Comparison of ENCODE assay signal across 13 cellular contexts in the genomic region with DNA sequence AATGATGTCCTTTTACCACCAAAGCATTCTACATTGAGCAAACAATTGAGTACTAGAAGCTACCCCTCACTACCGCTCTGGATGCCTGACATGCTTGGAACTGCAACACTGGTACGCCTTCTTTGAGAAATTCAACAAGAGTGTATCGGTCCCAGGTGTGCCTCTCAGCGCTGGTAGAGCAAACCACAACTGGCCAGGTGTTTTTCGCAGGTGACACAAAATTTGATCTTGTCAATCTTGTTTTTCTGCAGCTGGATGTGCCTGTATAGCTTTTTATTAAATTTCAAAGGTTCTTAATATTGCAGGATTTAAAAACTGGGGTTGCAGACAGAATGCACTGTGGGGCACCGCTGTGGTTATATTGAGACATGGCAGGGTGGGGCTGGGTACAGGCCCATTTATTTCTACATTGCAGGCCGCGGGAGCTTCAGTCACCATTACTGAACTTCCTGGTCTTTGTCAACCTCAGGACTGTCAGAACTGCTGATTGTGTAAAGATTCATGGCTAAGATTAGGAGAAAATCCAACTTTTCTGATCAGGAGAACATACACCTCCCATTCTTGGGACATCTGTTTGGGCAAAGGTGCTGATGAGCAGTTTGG. TPM values are rescaled to one million over a fixed set of nuclear protein-coding genes. Genes with fewer than 3 reads are reported as not detected.
DNase-seq lines count a peak whose midpoint lies in the region; ATAC-seq, FAIRE-seq and TF ChIP-seq lines count a peak whose summit lies in the region.
"Had no signal": no experiment of that assay in that cellular context is flagged by ENCODE, and none has a peak within 500 bp of the region (broad histone marks: within the 10 kb centered on the region; RNA-seq: fewer than 3 reads in every experiment).

No MANE protein-coding gene starts in this region.

- ATAC-seq in activated T-cell treated with anti-CD3 and anti-CD28 coated beads, Interleukin-2, amount 50 U/mL, for 72 hours (replicated peaks in 1 of 2), result no peak
- peak; percentile 13 for ATAC-seq in effector memory CD8-positive, alpha-beta T cell (replicated peaks)
- ATAC-seq in stimulated activated naive CD8-positive, alpha-beta T cell treated with anti-CD3 and anti-CD28 coated beads, Interleukin-15, amount 100 ng/mL, for 72 hours, result no peak

- no peak for FAIRE-seq in urothelium cell line (lab: Jason Lieb, UNC)
- FAIRE-seq: TTC549 had no signal

- no peaks in the 10 kb centered on the region for H3K27me3 Mint-ChIP-seq in activated T-cell treated with anti-CD3 and anti-CD28 coated beads, Interleukin-2, amount 50 U/mL, for 72 hours (ENCODE audit: low read depth)
- no peaks in the 10 kb centered on the region for H3K27me3 Mint-ChIP-seq in effector memory CD8-positive, alpha-beta T cell
- no peaks in the 10 kb centered on the region for H3K27me3 Mint-ChIP-seq in stimulated activated naive CD8-positive, alpha-beta T cell treated with anti-CD3 and anti-CD28 coated beads, Interleukin-15, amount 100 ng/mL, for 72 hours

- in situ Hi-C loops in GM13976 (cut with MboI; ENCODE audit: low sequenced_read_pairs, unreplicated experiment), result no loop called here

- peak overlapping the region; percentile 77 to 79 for H3K4me3 Mint-ChIP-seq in activated T-cell treated with anti-CD3 and anti-CD28 coated beads, Interleukin-2, amount 50 U/mL, for 72 hours
- H3K4me3 Mint-ChIP-seq in effector memory CD8-positive, alpha-beta T cell, result peak overlapping the region; percentile 57 to 68
- peak overlapping the region; percentile 59 to 79 for H3K4me3 Mint-ChIP-seq in stimulated activated naive CD8-positive, alpha-beta T cell treated with anti-CD3 and anti-CD28 coated beads, Interleukin-15, amount 100 ng/mL, for 72 hours

- H3K36me3 Mint-ChIP-seq in activated T-cell treated with anti-CD3 and anti-CD28 coated beads, Interleukin-2, amount 50 U/mL, for 72 hours (ENCODE audit: insufficient read depth in 2 of 2), result no peaks in the 10 kb centered on the region
- peaks cover 4% of the 10 kb centered on the region for H3K36me3 Mint-ChIP-seq in effector memory CD8-positive, alpha-beta T cell (ENCODE audit: insufficient read depth)

- peaks cover 0 to 24% (median 0%) of the 10 kb centered on the region in 4 donors for H3K4me1 ChIP-seq in Peyer's patch
- H3K4me1 ChIP-seq: esophagus muscularis mucosa, thyroid gland had no signal

- TF ChIP-seq POLR2A in Peyer's patch (IDR thresholded peaks at IDR 0.05), result no peak

- no peak overlapping the region for H3K27ac Mint-ChIP-seq in activated T-cell treated with anti-CD3 and anti-CD28 coated beads, Interleukin-2, amount 50 U/mL, for 72 hours
- peak overlapping the region; percentile 80 to 96 for H3K27ac Mint-ChIP-seq in effector memory CD8-positive, alpha-beta T cell
- peak overlapping the region; percentile 3 to 17 for H3K27ac Mint-ChIP-seq in stimulated activated naive CD8-positive, alpha-beta T cell treated with anti-CD3 and anti-CD28 coated beads, Interleukin-15, amount 100 ng/mL, for 72 hours

- H3K9me3 Mint-ChIP-seq in activated T-cell treated with anti-CD3 and anti-CD28 coated beads, Interleukin-2, amount 50 U/mL, for 72 hours, result no peaks in the 10 kb centered on the region
- H3K9me3 Mint-ChIP-seq in effector memory CD8-positive, alpha-beta T cell, result no peaks in the 10 kb centered on the region
- no peaks in the 10 kb centered on the region for H3K9me3 Mint-ChIP-seq in stimulated activated naive CD8-positive, alpha-beta T cell treated with anti-CD3 and anti-CD28 coated beads, Interleukin-15, amount 100 ng/mL, for 72 hours

- H3K4me3 ChIP-seq in Peyer's patch, result no peak overlapping the region
- H3K4me3 ChIP-seq: cardiac muscle cell, esophagus muscularis mucosa, thyroid gland had no signal

- no peak for DNase-seq in activated T-cell treated with anti-CD3 and anti-CD28 coated beads, Interleukin-2, amount 50 U/mL, for 72 hours
- DNase-seq in activated T-cell treated with anti-CD3 and anti-CD28 coated beads, Interleukin-2, amount 50 U/mL, for 48 hours, result no peak
- DNase-seq in Peyer's patch (peak in 1 of 3 donors; percentile 41), urothelium cell line (ENCODE audit: low spot score) (no peak), C1 segment of cervical spinal cord (lab: John Stamatoyannopoulos, UW) (no peak), GM13976 (ENCODE audit: low spot score) (no peak)
- DNase-seq in effector memory CD8-positive, alpha-beta T cell, result no peak
- DNase-seq in stimulated activated naive CD8-positive, alpha-beta T cell treated with anti-CD3 and anti-CD28 coated beads, Interleukin-15, amount 100 ng/mL, for 72 hours, result no peak
- DNase-seq: KBM-7, thyroid gland had no signal

- TF ChIP-seq CTCF in Peyer's patch (IDR thresholded peaks at IDR 0.05) (no peak), GM13976 (IDR thresholded peaks at IDR 0.05; ENCODE audit: borderline replicate concordance, control extremely low read depth, extremely low read depth, insufficient read depth, missing control alignments) (no peak)

- H3K27ac ChIP-seq in Peyer's patch, result peak overlapping the region in 3 of 4 donors; percentile 46 to 74 (median 54)
- H3K27ac ChIP-seq: cardiac muscle cell, esophagus muscularis mucosa, thyroid gland had no signal

- no peaks in the 10 kb centered on the region for H3K36me3 ChIP-seq in Peyer's patch
- H3K36me3 ChIP-seq: cardiac muscle cell, esophagus muscularis mucosa, thyroid gland had no signal

- H3K27me3 ChIP-seq in Peyer's patch, result no peaks in the 10 kb centered on the region
- H3K27me3 ChIP-seq: cardiac muscle cell, esophagus muscularis mucosa, thyroid gland had no signal

- no peaks in the 10 kb centered on the region for H3K9me3 ChIP-seq in Peyer's patch
- H3K9me3 ChIP-seq: esophagus muscularis mucosa, thyroid gland had no signal

- peaks cover 71% of the 10 kb centered on the region for H3K4me1 Mint-ChIP-seq in activated T-cell treated with anti-CD3 and anti-CD28 coated beads, Interleukin-2, amount 50 U/mL, for 72 hours (ENCODE audit: low read depth)
- peaks cover 50 to 53% of the 10 kb centered on the region in 2 donors for H3K4me1 Mint-ChIP-seq in effector memory CD8-positive, alpha-beta T cell (ENCODE audit: low read depth in 2 of 2)
- peaks cover 57% of the 10 kb centered on the region for H3K4me1 Mint-ChIP-seq in stimulated activated naive CD8-positive, alpha-beta T cell treated with anti-CD3 and anti-CD28 coated beads, Interleukin-15, amount 100 ng/mL, for 72 hours

RNA-seq across cellular contexts. Expression of a gene that starts 4.4 kb away (rescaled TPM):
- 10 to 100 TPM; 45.2 to 49.9 TPM for total RNA-seq in activated T-cell treated with anti-CD3 and anti-CD28 coated beads, Interleukin-2, amount 50 U/mL, for 72 hours
- 10 to 100 TPM in 1 of 4 donors, 1 to 10 TPM in 3; 1.3 to 10.7 (median 2.3) TPM for total RNA-seq in Peyer's patch
- total RNA-seq: cardiac muscle cell had no signal

RNA-seq across cellular contexts. Expression of a gene that starts 7.8 kb away (rescaled TPM):
- 10 to 100 TPM; 11.3 to 13.0 TPM for total RNA-seq in activated T-cell treated with anti-CD3 and anti-CD28 coated beads, Interleukin-2, amount 50 U/mL, for 72 hours
- 1 to 10 TPM in 2 of 4 donors, not detected in 2; 1.7 to 4.1 TPM for total RNA-seq in Peyer's patch
- total RNA-seq: cardiac muscle cell had no signal

RNA-seq across cellular contexts. Expression of a gene that starts 56.3 kb away (rescaled TPM):
- 100 to 1,000 TPM; 194 to 222 TPM for total RNA-seq in activated T-cell treated with anti-CD3 and anti-CD28 coated beads, Interleukin-2, amount 50 U/mL, for 72 hours
- total RNA-seq in Peyer's patch, result 10 to 100 TPM; 24.3 to 56.1 (median 30.0) TPM
